ENCODE assay signal across 8 cellular contexts in the genomic region with DNA sequence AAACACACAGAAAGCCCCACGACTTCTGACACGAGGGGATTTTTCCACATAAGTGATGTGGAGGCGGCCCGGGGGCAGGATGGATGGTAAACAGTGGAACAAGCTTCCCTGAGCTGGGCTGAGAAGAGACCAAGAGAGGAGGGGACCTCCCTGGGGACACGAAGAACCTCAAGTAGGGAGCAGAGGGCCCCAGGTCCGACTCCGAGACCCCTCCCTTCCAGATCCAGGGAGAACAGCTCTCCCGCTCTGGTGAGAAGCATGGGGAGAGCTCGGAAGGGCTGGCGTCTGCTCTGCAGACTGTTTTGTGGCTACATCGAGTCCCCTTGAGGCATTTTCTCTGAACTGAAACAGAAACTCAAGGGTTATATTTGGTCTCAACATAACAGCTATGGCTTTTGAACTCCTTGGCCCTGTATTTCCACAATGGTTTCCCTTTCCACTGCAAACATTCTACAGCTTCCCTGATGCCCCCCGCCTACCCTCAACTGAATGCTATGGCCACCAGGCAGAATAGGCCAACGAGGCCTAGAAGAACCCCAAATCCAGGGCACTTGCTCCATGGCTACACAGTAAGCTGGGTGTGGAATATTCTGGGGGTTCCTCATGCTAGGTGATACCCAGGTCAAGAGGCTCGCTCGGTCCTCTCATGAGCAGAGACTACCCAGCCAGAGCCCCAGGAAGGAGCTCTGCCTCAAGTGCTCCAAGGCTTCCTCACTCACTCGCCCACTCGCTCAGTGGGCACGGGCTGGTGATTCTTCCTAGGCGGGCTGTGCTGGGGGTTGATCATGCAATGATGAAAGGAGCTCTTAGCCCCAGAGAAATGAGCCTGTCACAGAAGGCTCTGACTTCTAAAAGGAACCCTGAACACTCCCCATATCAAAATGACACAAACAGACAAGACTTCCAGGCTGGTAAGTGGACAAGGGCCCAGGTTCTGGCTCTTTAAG. TPM values are rescaled to one million over a fixed set of nuclear protein-coding genes. Genes with fewer than 3 reads are reported as not detected.
A peak's percentile ranks its signal among the peaks of the same experiment; 100 is the strongest.
DNase-seq lines count a peak whose midpoint lies in the region; ATAC-seq and TF ChIP-seq lines count a peak whose summit lies in the region.

No MANE protein-coding gene starts in this region.

- H3K36me3 Mint-ChIP-seq in activated naive CD8-positive, alpha-beta T cell = peaks cover 17% of the 10 kb centered on the region
- H3K36me3 Mint-ChIP-seq in stimulated activated effector memory CD8-positive, alpha-beta T cell treated with anti-CD3 and anti-CD28 coated beads, Interleukin-12 subunit alpha, Interleukin-12 subunit beta, amount 100 ng/mL, for 72 hours = peaks cover 90% of the 10 kb centered on the region
- peaks cover 5% of the 10 kb centered on the region for H3K36me3 Mint-ChIP-seq in Calu3 (ENCODE audit: insufficient read depth, unreplicated experiment)

- DNase-seq in stimulated activated CD4-positive, alpha-beta T cell treated with anti-CD3 and anti-CD28 coated beads, Interleukin-15, amount 100 ng/mL, for 24 hours = peak; percentile 37
- no peak for DNase-seq in stimulated activated CD4-positive, alpha-beta T cell treated with anti-CD3 and anti-CD28 coated beads, Interleukin-2, amount 100 ng/mL, for 48 hours
- no peak for DNase-seq in stimulated activated effector memory CD8-positive, alpha-beta T cell treated with anti-CD3 and anti-CD28 coated beads, Interleukin-12 subunit alpha, Interleukin-12 subunit beta, amount 100 ng/mL, for 72 hours (ENCODE audit: low spot score in 2 of 2)
- DNase-seq in cerebellar cortex (ENCODE audit: low spot score) (no peak), SHP77 treated with DMSO at 0.1 percent for 48 hours (lab: John Stamatoyannopoulos, UW) (no peak), Calu3 (no peak)

- H3K27me3 Mint-ChIP-seq in activated naive CD8-positive, alpha-beta T cell = no peaks in the 10 kb centered on the region
- no peaks in the 10 kb centered on the region for H3K27me3 Mint-ChIP-seq in Calu3 (ENCODE audit: unreplicated experiment)

- intact Hi-C loops in Calu3 (cut with micrococcal nuclease; ENCODE audit: unreplicated experiment) = no loop called here

- no peaks in the 10 kb centered on the region for H3K9me3 Mint-ChIP-seq in activated naive CD8-positive, alpha-beta T cell (ENCODE audit: low read depth)
- H3K9me3 Mint-ChIP-seq in stimulated activated effector memory CD8-positive, alpha-beta T cell treated with anti-CD3 and anti-CD28 coated beads, Interleukin-12 subunit alpha, Interleukin-12 subunit beta, amount 100 ng/mL, for 72 hours = no peaks in the 10 kb centered on the region
- H3K9me3 Mint-ChIP-seq in Calu3 (ENCODE audit: low read depth, unreplicated experiment) = no peaks in the 10 kb centered on the region

- peak; percentile 58 for ATAC-seq in HG03095 (IDR thresholded peaks at IDR 0.05; ENCODE audit: unreplicated experiment)
- peak; percentile 71 for ATAC-seq in stimulated activated effector memory CD8-positive, alpha-beta T cell treated with anti-CD3 and anti-CD28 coated beads, Interleukin-12 subunit alpha, Interleukin-12 subunit beta, amount 100 ng/mL, for 72 hours

- no peak for TF ChIP-seq CTCF in Calu3 (IDR thresholded peaks at IDR 0.05; ENCODE audit: unreplicated experiment)

- no TSS peak for BruUV-seq in Calu3 (replicated peaks; lab: Mats Ljungman, UMichigan)

- peak overlapping the region; percentile 93 for H3K27ac Mint-ChIP-seq in activated naive CD8-positive, alpha-beta T cell
- peak overlapping the region; percentile 99 for H3K27ac Mint-ChIP-seq in stimulated activated effector memory CD8-positive, alpha-beta T cell treated with anti-CD3 and anti-CD28 coated beads, Interleukin-12 subunit alpha, Interleukin-12 subunit beta, amount 100 ng/mL, for 72 hours
- H3K27ac Mint-ChIP-seq in Calu3 (ENCODE audit: unreplicated experiment) = no peak overlapping the region

- CTCF ChIA-PET in Calu3 (lab: Charles Lee) = no interaction called here

- peak overlapping the region; percentile 73 for H3K4me3 Mint-ChIP-seq in activated naive CD8-positive, alpha-beta T cell
- peak overlapping the region; percentile 72 for H3K4me3 Mint-ChIP-seq in stimulated activated effector memory CD8-positive, alpha-beta T cell treated with anti-CD3 and anti-CD28 coated beads, Interleukin-12 subunit alpha, Interleukin-12 subunit beta, amount 100 ng/mL, for 72 hours
- H3K4me3 Mint-ChIP-seq in Calu3 (ENCODE audit: low read depth, unreplicated experiment) = no peak overlapping the region

- peaks cover 76% of the 10 kb centered on the region for H3K4me1 Mint-ChIP-seq in activated naive CD8-positive, alpha-beta T cell (ENCODE audit: low read depth)
- H3K4me1 Mint-ChIP-seq in stimulated activated effector memory CD8-positive, alpha-beta T cell treated with anti-CD3 and anti-CD28 coated beads, Interleukin-12 subunit alpha, Interleukin-12 subunit beta, amount 100 ng/mL, for 72 hours = peaks cover 87% of the 10 kb centered on the region
- H3K4me1 Mint-ChIP-seq in Calu3 (ENCODE audit: low read depth, unreplicated experiment) = no peaks in the 10 kb centered on the region

RNA-seq across cellular contexts. Expression of a gene that starts 47.5 kb away (rescaled TPM):
- total RNA-seq in Calu3 (2022) = 11.2 and 12.5 TPM in 2 replicates
